26 cellular contexts compared by ENCODE assay signal in genomic region chr2:137380610-137381009, GRCh38.
DNase-seq lines count a peak whose midpoint lies in the region; ATAC-seq and TF ChIP-seq lines count a peak whose summit lies in the region.
"Had no signal": no experiment of that assay in that cellular context is flagged by ENCODE, and none has a peak within 500 bp of the region (broad histone marks: within the 10 kb centered on the region; RNA-seq: fewer than 3 reads in every experiment).

No MANE protein-coding gene starts in this region.

- no peaks in the 10 kb centered on the region for H3K36me3 ChIP-seq in breast epithelium
- H3K36me3 ChIP-seq: upper lobe of left lung had no signal

- POLR2A ChIA-PET in MCF 10A (lab: Yijun Ruan, JAX) (interaction anchor here (1.0 to 1.8 kb wide), 4 partner anchors 9 to 212 kb away, joined by 3 to 6 read pairs (median 3); no protein-coding TSS in a partner anchor), RWPE1 (lab: Yijun Ruan, JAX; ENCODE audit: low non-redundant PET) (no interaction called here)
- POLR2A ChIA-PET in activated CD8-positive, alpha-beta T cell treated with anti-CD3 and anti-CD28 coated beads, Interleukin-2, amount 10 ng/mL, durations not matched to agents 7 days and 5 days (lab: Charles Lee): no interaction called here

- peaks cover 9% of the 10 kb centered on the region for H3K4me1 Mint-ChIP-seq in MCF 10A (ENCODE audit: insufficient read depth, unreplicated experiment)
- no peaks in the 10 kb centered on the region for H3K4me1 Mint-ChIP-seq in activated CD8-positive, alpha-beta T cell treated with anti-CD3 and anti-CD28 coated beads, Interleukin-2, amount 10 ng/mL, durations not matched to agents 7 days and 5 days (ENCODE audit: low read depth)
- H3K4me1 Mint-ChIP-seq: activated naive CD8-positive, alpha-beta T cell treated with anti-CD3 and anti-CD28 coated beads, Interleukin-2, amount 10 ng/mL, durations not matched to agents 7 days and 5 days; brain had no signal

- H3K36me3 Mint-ChIP-seq in MCF 10A (ENCODE audit: insufficient read depth, unreplicated experiment): no peaks in the 10 kb centered on the region
- no peaks in the 10 kb centered on the region for H3K36me3 Mint-ChIP-seq in activated CD8-positive, alpha-beta T cell treated with anti-CD3 and anti-CD28 coated beads, Interleukin-2, amount 10 ng/mL, durations not matched to agents 7 days and 5 days (ENCODE audit: low read depth)
- H3K36me3 Mint-ChIP-seq: activated CD4-positive, alpha-beta memory T cell treated with anti-CD3 and anti-CD28 coated beads for 36 hours; activated naive CD8-positive, alpha-beta T cell treated with anti-CD3 and anti-CD28 coated beads, Interleukin-2, amount 10 ng/mL, durations not matched to agents 7 days and 5 days; brain had no signal

- TF ChIP-seq POLR2A in breast epithelium (IDR thresholded peaks at IDR 0.05): no peak

- no peaks in the 10 kb centered on the region for H3K4me1 ChIP-seq in breast epithelium
- H3K4me1 ChIP-seq: upper lobe of left lung had no signal

- H3K4me3 Mint-ChIP-seq in MCF 10A (ENCODE audit: unreplicated experiment): no peak overlapping the region
- no peak overlapping the region for H3K4me3 Mint-ChIP-seq in activated CD8-positive, alpha-beta T cell treated with anti-CD3 and anti-CD28 coated beads, Interleukin-2, amount 10 ng/mL, durations not matched to agents 7 days and 5 days
- H3K4me3 Mint-ChIP-seq: activated CD4-positive, alpha-beta memory T cell treated with anti-CD3 and anti-CD28 coated beads for 36 hours; activated naive CD8-positive, alpha-beta T cell treated with anti-CD3 and anti-CD28 coated beads, Interleukin-2, amount 10 ng/mL, durations not matched to agents 7 days and 5 days; brain had no signal

- H3K27ac ChIP-seq in breast epithelium (no peak overlapping the region), RWPE1 (peak overlapping the region; percentile 59)
- H3K27ac ChIP-seq: upper lobe of left lung had no signal

- no peak overlapping the region for H3K4me3 ChIP-seq in breast epithelium
- H3K4me3 ChIP-seq: upper lobe of left lung had no signal

- H3K9me3 Mint-ChIP-seq in MCF 10A (ENCODE audit: unreplicated experiment): no peaks in the 10 kb centered on the region
- no peaks in the 10 kb centered on the region for H3K9me3 Mint-ChIP-seq in activated CD8-positive, alpha-beta T cell treated with anti-CD3 and anti-CD28 coated beads, Interleukin-2, amount 10 ng/mL, durations not matched to agents 7 days and 5 days (ENCODE audit: insufficient read depth)

- BruUV-seq in MCF 10A (replicated peaks; lab: Mats Ljungman, UMichigan): no TSS peak

- no peak overlapping the region for H3K27ac Mint-ChIP-seq in MCF 10A (ENCODE audit: low read depth, unreplicated experiment)
- H3K27ac Mint-ChIP-seq in activated CD8-positive, alpha-beta T cell treated with anti-CD3 and anti-CD28 coated beads, Interleukin-2, amount 10 ng/mL, durations not matched to agents 7 days and 5 days: no peak overlapping the region
- H3K27ac Mint-ChIP-seq: activated CD4-positive, alpha-beta memory T cell treated with anti-CD3 and anti-CD28 coated beads for 36 hours; activated naive CD8-positive, alpha-beta T cell treated with anti-CD3 and anti-CD28 coated beads, Interleukin-2, amount 10 ng/mL, durations not matched to agents 7 days and 5 days; brain had no signal

- H3K27me3 Mint-ChIP-seq in MCF 10A (ENCODE audit: insufficient read depth, unreplicated experiment): no peaks in the 10 kb centered on the region
- no peaks in the 10 kb centered on the region for H3K27me3 Mint-ChIP-seq in activated CD8-positive, alpha-beta T cell treated with anti-CD3 and anti-CD28 coated beads, Interleukin-2, amount 10 ng/mL, durations not matched to agents 7 days and 5 days (ENCODE audit: low read depth)
- H3K27me3 Mint-ChIP-seq: activated CD4-positive, alpha-beta memory T cell treated with anti-CD3 and anti-CD28 coated beads for 36 hours; activated naive CD8-positive, alpha-beta T cell treated with anti-CD3 and anti-CD28 coated beads, Interleukin-2, amount 10 ng/mL, durations not matched to agents 7 days and 5 days; brain had no signal

- H3K9me3 ChIP-seq in breast epithelium: peaks cover 0 to 34% of the 10 kb centered on the region in 2 donors

- intact Hi-C loops in MCF 10A (cut with micrococcal nuclease): no loop called here
- intact Hi-C loops in breast epithelium (cut with DNase I; ENCODE audit: low total_unique reads): loop anchor here (5.0 kb wide), 1 partner anchor 663 kb away; no protein-coding TSS in a partner anchor

- DNase-seq in MCF 10A (ENCODE audit: unreplicated experiment) (peak; percentile 91), breast epithelium (ENCODE audit: low spot score in 2 of 2) (no peak), RWPE1 (ENCODE audit: low spot score) (peak; percentile 33), glomerular visceral epithelial cell (ENCODE audit: extremely low spot score) (peak; percentile 83)
- DNase-seq in central memory CD4-positive, alpha-beta T cell: no peak
- DNase-seq in activated CD8-positive, alpha-beta T cell treated with anti-CD3 and anti-CD28 coated beads, Interleukin-2, amount 10 ng/mL, durations not matched to agents 7 days and 5 days: no peak
- no peak for DNase-seq in stimulated activated CD4-positive, alpha-beta T cell treated with anti-CD3 and anti-CD28 coated beads, Interleukin-2, amount 100 ng/mL, for 48 hours
- DNase-seq: ACHN; activated CD4-positive, alpha-beta memory T cell treated with anti-CD3 and anti-CD28 coated beads for 36 hours; activated effector memory CD4-positive, alpha-beta T cell treated with Interleukin-2 at 50 U/mL for 16 hours; activated naive CD8-positive, alpha-beta T cell treated with anti-CD3 and anti-CD28 coated beads, Interleukin-2, amount 10 ng/mL, durations not matched to agents 7 days and 5 days; C1 segment of cervical spinal cord; effector memory CD4-positive, alpha-beta T cell; EL; glutamatergic neuron; KBM-7; left colon; mesenchymal stem cell; NCI-H1930; NCI-H510A treated with DMSO at 0.1 percent for 48 hours; retina; Right ventricle myocardium superior; stimulated activated CD4-positive, alpha-beta T cell treated with anti-CD3 and anti-CD28 coated beads, Interleukin-12 subunit alpha, Interleukin-12 subunit beta, amount 100 ng/mL, for 4 hours; upper lobe of left lung had no signal

- CTCF ChIA-PET in MCF 10A (lab: Yijun Ruan, JAX) (interaction anchor here (0.6 kb wide), 2 partner anchors 440 to 516 kb away, joined by 3 to 4 read pairs; no protein-coding TSS in a partner anchor), RWPE1 (lab: Yijun Ruan, JAX) (no interaction called here)
- CTCF ChIA-PET in activated CD8-positive, alpha-beta T cell treated with anti-CD3 and anti-CD28 coated beads, Interleukin-2, amount 10 ng/mL, durations not matched to agents 7 days and 5 days (lab: Charles Lee): no interaction called here

- no peak for ATAC-seq in GM21737 (IDR thresholded peaks at IDR 0.05; ENCODE audit: unreplicated experiment)
- no peak for ATAC-seq in activated CD8-positive, alpha-beta T cell treated with anti-CD3 and anti-CD28 coated beads, Interleukin-2, amount 10 ng/mL, durations not matched to agents 7 days and 5 days
- ATAC-seq: left colon had no signal

- H3K27me3 ChIP-seq in breast epithelium: no peaks in the 10 kb centered on the region
- H3K27me3 ChIP-seq: upper lobe of left lung had no signal

- no peak for TF ChIP-seq CTCF in MCF 10A (IDR thresholded peaks at IDR 0.05; ENCODE audit: unreplicated experiment)
- no peak for TF ChIP-seq CTCF in breast epithelium (IDR thresholded peaks at IDR 0.05)
- no peak for TF ChIP-seq CTCF in RWPE1 (conservative IDR thresholded peaks at IDR 0.05; ENCODE audit: low read depth)

Comparison
In these comparisons a context has a peak if more than half of its experiments do, and no peak if none do; other contexts are left out.
1. DNase-seq: peak in MCF 10A (single experiment), RWPE1 (single experiment) and glomerular visceral epithelial cell (single experiment); none in breast epithelium (0 of 2), central memory CD4-positive, alpha-beta T cell (single experiment), activated CD8-positive, alpha-beta T cell treated with anti-CD3 and anti-CD28 coated beads, Interleukin-2, amount 10 ng/mL, durations not matched to agents 7 days and 5 days (single experiment) and stimulated activated CD4-positive, alpha-beta T cell treated with anti-CD3 and anti-CD28 coated beads, Interleukin-2, amount 100 ng/mL, for 48 hours (0 of 2).